12 cellular contexts compared by ENCODE assay signal in genomic region chr16:75584108-75584507, GRCh38.
DNase-seq lines count a peak whose midpoint lies in the region; ATAC-seq and TF ChIP-seq lines count a peak whose summit lies in the region.
"Had no signal": no experiment of that assay in that cellular context is flagged by ENCODE, and none has a peak within 500 bp of the region (broad histone marks: within the 10 kb centered on the region; RNA-seq: fewer than 3 reads in every experiment).

No MANE protein-coding gene starts in this region.

- no peaks in the 10 kb centered on the region for H3K27me3 Mint-ChIP-seq in memory B cell
- H3K27me3 Mint-ChIP-seq: CD4-positive, alpha-beta T cell; stimulated activated naive CD8-positive, alpha-beta T cell treated with anti-CD3 and anti-CD28 coated beads, Interleukin-15, Interleukin-2, amounts not matched to agents 100 ng/mL and 50 ng/mL, for 24 hours had no signal

- DNase-seq in memory B cell (ENCODE audit: low spot score in 2 of 2) (peak in 1 of 2 donors; percentile 27), GM10248 (ENCODE audit: extremely low spot score) (no peak), NCI-H1105 (lab: John Stamatoyannopoulos, UW) (no peak), GM19238 (ENCODE audit: insufficient read length, low spot score) (no peak), nucleus accumbens (lab: John Stamatoyannopoulos, UW) (no peak)
- DNase-seq: CD4-positive, alpha-beta T cell; MM.1S; NCI-H524 had no signal

- no peak for TF ChIP-seq CTCF in GM10248 (IDR thresholded peaks at IDR 0.05; ENCODE audit: control extremely low read depth, extremely low read depth, low read depth, missing control alignments)

- H3K4me1 Mint-ChIP-seq in memory B cell = peaks cover 25% of the 10 kb centered on the region

- H3K4me3 Mint-ChIP-seq in memory B cell = peak overlapping the region; percentile 27
- H3K4me3 Mint-ChIP-seq: CD4-positive, alpha-beta T cell; stimulated activated naive CD8-positive, alpha-beta T cell treated with anti-CD3 and anti-CD28 coated beads, Interleukin-15, Interleukin-2, amounts not matched to agents 100 ng/mL and 50 ng/mL, for 24 hours had no signal

- peak overlapping the region; percentile 67 for H3K27ac Mint-ChIP-seq in memory B cell
- H3K27ac Mint-ChIP-seq: CD4-positive, alpha-beta T cell; stimulated activated naive CD8-positive, alpha-beta T cell treated with anti-CD3 and anti-CD28 coated beads, Interleukin-15, Interleukin-2, amounts not matched to agents 100 ng/mL and 50 ng/mL, for 24 hours had no signal

- H3K36me3 Mint-ChIP-seq in memory B cell = peaks cover 4% of the 10 kb centered on the region

- CTCF ChIA-PET in GM10248 (lab: Yijun Ruan, JAX) = interaction anchor here (1.1 to 1.7 kb wide), 5 partner anchors 10 to 36 kb away, joined by 3 to 4 read pairs (median 3); no protein-coding TSS in a partner anchor

- POLR2A ChIA-PET in GM10248 (lab: Yijun Ruan, JAX) = interaction anchor here (0.5 to 0.7 kb wide), 3 partner anchors 77 to 1620 kb away, joined by 3 to 6 read pairs (median 5); no protein-coding TSS in a partner anchor

- no peaks in the 10 kb centered on the region for H3K9me3 Mint-ChIP-seq in memory B cell
- H3K9me3 Mint-ChIP-seq: CD4-positive, alpha-beta T cell; stimulated activated naive CD8-positive, alpha-beta T cell treated with anti-CD3 and anti-CD28 coated beads, Interleukin-15, Interleukin-2, amounts not matched to agents 100 ng/mL and 50 ng/mL, for 24 hours had no signal

- ATAC-seq in GM18519 (IDR thresholded peaks at IDR 0.05; ENCODE audit: low FRiP score, unreplicated experiment) (peak; percentile 61), GM21528 (IDR thresholded peaks at IDR 0.05; ENCODE audit: low FRiP score, unreplicated experiment) (peak; percentile 70), HG03442 (IDR thresholded peaks at IDR 0.05; ENCODE audit: unreplicated experiment) (peak; percentile 48), memory B cell (ENCODE audit: low read depth) (peak; percentile 94)
